Comparison of ENCODE assay signal across 1 cellular context in the genomic region with DNA sequence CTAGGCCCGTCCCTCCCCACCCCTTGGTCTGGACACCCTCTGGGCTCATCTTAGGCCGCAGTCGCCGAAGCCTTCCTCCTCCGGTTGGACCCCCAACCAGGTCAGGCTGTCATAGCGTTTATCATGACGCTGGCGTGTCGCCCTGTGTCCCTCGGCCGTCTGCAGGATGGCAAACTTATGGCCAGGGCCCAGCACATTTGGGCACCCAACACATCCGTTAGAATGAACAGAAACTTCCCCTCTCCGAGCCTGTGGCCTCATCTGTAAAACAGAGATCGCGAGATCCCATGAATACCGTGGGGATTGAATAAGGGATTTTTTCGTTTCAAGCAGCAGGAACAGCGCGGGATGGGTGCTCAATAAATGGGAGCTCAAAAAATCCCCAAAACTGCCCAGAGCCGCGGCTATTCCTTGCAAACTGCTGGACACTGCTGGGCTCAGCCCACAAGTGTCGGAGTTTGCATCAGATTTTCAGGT.
A peak's percentile ranks its signal among the peaks of the same experiment; 100 is the strongest.
TF ChIP-seq lines count a peak whose summit lies in the region.

No MANE protein-coding gene starts in this region.

TF ChIP-seq in HepG2, 621 proteins besides CTCF, POLR2A, EP300 and RAD21 (continued from another document):
- TF ChIP-seq, protein P1, sequence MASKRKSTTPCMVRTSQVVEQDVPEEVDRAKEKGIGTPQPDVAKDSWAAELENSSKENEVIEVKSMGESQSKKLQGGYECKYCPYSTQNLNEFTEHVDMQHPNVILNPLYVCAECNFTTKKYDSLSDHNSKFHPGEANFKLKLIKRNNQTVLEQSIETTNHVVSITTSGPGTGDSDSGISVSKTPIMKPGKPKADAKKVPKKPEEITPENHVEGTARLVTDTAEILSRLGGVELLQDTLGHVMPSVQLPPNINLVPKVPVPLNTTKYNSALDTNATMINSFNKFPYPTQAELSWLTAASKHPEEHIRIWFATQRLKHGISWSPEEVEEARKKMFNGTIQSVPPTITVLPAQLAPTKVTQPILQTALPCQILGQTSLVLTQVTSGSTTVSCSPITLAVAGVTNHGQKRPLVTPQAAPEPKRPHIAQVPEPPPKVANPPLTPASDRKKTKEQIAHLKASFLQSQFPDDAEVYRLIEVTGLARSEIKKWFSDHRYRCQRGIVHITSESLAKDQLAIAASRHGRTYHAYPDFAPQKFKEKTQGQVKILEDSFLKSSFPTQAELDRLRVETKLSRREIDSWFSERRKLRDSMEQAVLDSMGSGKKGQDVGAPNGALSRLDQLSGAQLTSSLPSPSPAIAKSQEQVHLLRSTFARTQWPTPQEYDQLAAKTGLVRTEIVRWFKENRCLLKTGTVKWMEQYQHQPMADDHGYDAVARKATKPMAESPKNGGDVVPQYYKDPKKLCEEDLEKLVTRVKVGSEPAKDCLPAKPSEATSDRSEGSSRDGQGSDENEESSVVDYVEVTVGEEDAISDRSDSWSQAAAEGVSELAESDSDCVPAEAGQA (IDR thresholded peaks at IDR 0.05; ENCODE audit: low read depth): no peak
- TF ChIP-seq, protein P1 (CRISPR knock-in tag; IDR thresholded peaks at IDR 0.05; ENCODE audit: borderline replicate concordance): no peak
- 0 out of 2 replicates have a peak, but pooled peaks have one; percentile 7 for TF ChIP-seq SMAD1 (CRISPR knock-in tag; IDR thresholded peaks at IDR 0.05; ENCODE audit: borderline replicate concordance, low read depth)
- TF ChIP-seq ZNF253 (CRISPR knock-in tag; IDR thresholded peaks at IDR 0.05; ENCODE audit: borderline replicate concordance): no peak
- no peak for TF ChIP-seq GTF2F1 (IDR thresholded peaks at IDR 0.05; ENCODE audit: low read length)
- TF ChIP-seq MTF2 (CRISPR knock-in tag; IDR thresholded peaks at IDR 0.05; ENCODE audit: borderline replicate concordance): no peak
- no peak for TF ChIP-seq TARDBP (CRISPR knock-in tag; IDR thresholded peaks at IDR 0.05)
- TF ChIP-seq HNRNPUL1 (IDR thresholded peaks at IDR 0.05; ENCODE audit: low read depth, low read length): no peak
- TF ChIP-seq ZNF567 (CRISPR knock-in tag; IDR thresholded peaks at IDR 0.05; ENCODE audit: borderline replicate concordance): no peak
- TF ChIP-seq MXI1 (IDR thresholded peaks at IDR 0.05; ENCODE audit: borderline replicate concordance, low read depth, low read length): no peak
- no peak for TF ChIP-seq HHEX (CRISPR knock-in tag; IDR thresholded peaks at IDR 0.05)
- no peak for TF ChIP-seq REPIN1 (CRISPR knock-in tag; IDR thresholded peaks at IDR 0.05; ENCODE audit: borderline replicate concordance, low read depth)
- TF ChIP-seq, protein P2, sequence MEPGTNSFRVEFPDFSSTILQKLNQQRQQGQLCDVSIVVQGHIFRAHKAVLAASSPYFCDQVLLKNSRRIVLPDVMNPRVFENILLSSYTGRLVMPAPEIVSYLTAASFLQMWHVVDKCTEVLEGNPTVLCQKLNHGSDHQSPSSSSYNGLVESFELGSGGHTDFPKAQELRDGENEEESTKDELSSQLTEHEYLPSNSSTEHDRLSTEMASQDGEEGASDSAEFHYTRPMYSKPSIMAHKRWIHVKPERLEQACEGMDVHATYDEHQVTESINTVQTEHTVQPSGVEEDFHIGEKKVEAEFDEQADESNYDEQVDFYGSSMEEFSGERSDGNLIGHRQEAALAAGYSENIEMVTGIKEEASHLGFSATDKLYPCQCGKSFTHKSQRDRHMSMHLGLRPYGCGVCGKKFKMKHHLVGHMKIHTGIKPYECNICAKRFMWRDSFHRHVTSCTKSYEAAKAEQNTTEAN (CRISPR knock-in tag; conservative IDR thresholded peaks at IDR 0.05): no peak
- no peak for TF ChIP-seq ELF4 (CRISPR knock-in tag; IDR thresholded peaks at IDR 0.05; ENCODE audit: borderline replicate concordance)
- no peak for TF ChIP-seq ZEB1 (IDR thresholded peaks at IDR 0.05; ENCODE audit: insufficient replicate concordance, low read depth)
- 0 out of 2 replicates have a peak, but pooled peaks have one; percentile 4 for TF ChIP-seq SALL2 (CRISPR knock-in tag; IDR thresholded peaks at IDR 0.05)
- 0 out of 2 replicates have a peak, but pooled peaks have one; percentile 9 for TF ChIP-seq NKX3-1 (CRISPR knock-in tag; IDR thresholded peaks at IDR 0.05)
- TF ChIP-seq BATF2 (CRISPR knock-in tag; IDR thresholded peaks at IDR 0.05): no peak
- TF ChIP-seq NR1H2 (CRISPR knock-in tag; IDR thresholded peaks at IDR 0.05; ENCODE audit: borderline replicate concordance, low read depth): no peak
- no peak; the same call in 1 of the 2 replicates for TF ChIP-seq ZNF33A (CRISPR knock-in tag; IDR thresholded peaks at IDR 0.05; ENCODE audit: borderline replicate concordance)
- TF ChIP-seq, protein P3, sequence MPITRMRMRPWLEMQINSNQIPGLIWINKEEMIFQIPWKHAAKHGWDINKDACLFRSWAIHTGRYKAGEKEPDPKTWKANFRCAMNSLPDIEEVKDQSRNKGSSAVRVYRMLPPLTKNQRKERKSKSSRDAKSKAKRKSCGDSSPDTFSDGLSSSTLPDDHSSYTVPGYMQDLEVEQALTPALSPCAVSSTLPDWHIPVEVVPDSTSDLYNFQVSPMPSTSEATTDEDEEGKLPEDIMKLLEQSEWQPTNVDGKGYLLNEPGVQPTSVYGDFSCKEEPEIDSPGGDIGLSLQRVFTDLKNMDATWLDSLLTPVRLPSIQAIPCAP (CRISPR knock-in tag; IDR thresholded peaks at IDR 0.05; ENCODE audit: low read depth): no peak
- no peak for TF ChIP-seq RFX5 (IDR thresholded peaks at IDR 0.05; ENCODE audit: low read depth, low read length)
- no peak for TF ChIP-seq DNMT3B (CRISPR knock-in tag; conservative IDR thresholded peaks at IDR 0.05)
- TF ChIP-seq MAFF (IDR thresholded peaks at IDR 0.05; ENCODE audit: low read depth, low read length): no peak
- no peak for TF ChIP-seq ZBTB38 (CRISPR knock-in tag; IDR thresholded peaks at IDR 0.05)
- no peak for TF ChIP-seq PLRG1 (conservative IDR thresholded peaks at IDR 0.05)
- no peak for TF ChIP-seq ZNF678 (CRISPR knock-in tag; IDR thresholded peaks at IDR 0.05)
- TF ChIP-seq ZNF761 (CRISPR knock-in tag; conservative IDR thresholded peaks at IDR 0.05): no peak; the same call in 1 of the 2 replicates
- no peak for TF ChIP-seq PCBP2 (optimal IDR thresholded peaks at IDR 0.05; ENCODE audit: low read depth, low read length, poor library complexity, severe bottlenecking)
- TF ChIP-seq TOPORS (CRISPR knock-in tag; IDR thresholded peaks at IDR 0.05): no peak
- TF ChIP-seq HINFP (CRISPR knock-in tag; IDR thresholded peaks at IDR 0.05; ENCODE audit: low read depth): no peak
- no peak for TF ChIP-seq MED1 (CRISPR knock-in tag; IDR thresholded peaks at IDR 0.05)
- TF ChIP-seq CBFB (CRISPR knock-in tag; IDR thresholded peaks at IDR 0.05): no peak
- 0 out of 2 replicates have a peak, but pooled peaks have one; percentile 25 for TF ChIP-seq ZNF431 (CRISPR knock-in tag; IDR thresholded peaks at IDR 0.05; ENCODE audit: borderline replicate concordance, low read depth)
- TF ChIP-seq DR1 (CRISPR knock-in tag; IDR thresholded peaks at IDR 0.05): no peak
